In the genomic region with DNA sequence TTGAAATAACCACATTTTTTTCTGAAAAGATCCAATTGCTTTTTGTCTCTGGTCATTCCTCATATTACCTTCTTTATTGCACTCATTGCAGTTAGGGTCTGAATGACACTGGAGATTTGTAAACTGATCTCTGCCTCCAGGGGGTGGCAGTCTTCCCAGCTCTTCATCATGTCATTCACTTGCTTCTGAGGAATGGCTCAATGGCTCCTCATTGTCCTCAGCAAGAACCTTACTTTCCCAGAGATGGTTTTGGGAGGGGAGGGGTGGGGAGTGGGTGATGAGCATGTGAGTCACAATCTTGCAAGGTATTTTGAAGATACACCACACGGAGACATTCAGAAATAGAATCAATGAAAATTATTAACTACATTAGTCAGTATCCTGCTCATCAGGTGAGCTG, we compare ENCODE assay signal across 13 cellular contexts.
DNase-seq lines count a peak whose midpoint lies in the region; FAIRE-seq and TF ChIP-seq lines count a peak whose summit lies in the region.
"Had no signal": no experiment of that assay in that cellular context is flagged by ENCODE, and none has a peak within 500 bp of the region (broad histone marks: within the 10 kb centered on the region; RNA-seq: fewer than 3 reads in every experiment).

No MANE protein-coding gene starts in this region.

- H3K27me3 Mint-ChIP-seq in activated CD4-positive, alpha-beta T cell treated with anti-CD3 and anti-CD28 coated beads, Interleukin-2, amount 10 ng/mL, durations not matched to agents 24 days and 14 days: no peaks in the 10 kb centered on the region

- H2AK5ac ChIP-seq in H1 (ENCODE audit: low read depth, low read length) (no peak overlapping the region), mesendoderm (ENCODE audit: low read length) (no peak overlapping the region)

- no peak overlapping the region for H3K4me3 Mint-ChIP-seq in activated CD4-positive, alpha-beta T cell treated with anti-CD3 and anti-CD28 coated beads, Interleukin-2, amount 10 ng/mL, durations not matched to agents 24 days and 14 days

- no peak overlapping the region for H3K14ac ChIP-seq in H1 (ENCODE audit: insufficient read length)

- no peaks in the 10 kb centered on the region for H3K36me3 ChIP-seq in H1 (ENCODE audit: control insufficient read depth in 2 of 4, insufficient read depth in 4 of 4, low read length in 3 of 4)
- H3K36me3 ChIP-seq in mesendoderm (ENCODE audit: control insufficient read depth, insufficient read depth, low read length): no peaks in the 10 kb centered on the region
- no peaks in the 10 kb centered on the region for H3K36me3 ChIP-seq in prostate gland
- H3K36me3 ChIP-seq: colonic mucosa, gastroesophageal sphincter, upper lobe of left lung had no signal

- intact Hi-C loops in prostate gland (cut with DNase I): no loop called here
- intact Hi-C loops in activated CD4-positive, alpha-beta T cell treated with anti-CD3 and anti-CD28 coated beads, Interleukin-2, amount 10 ng/mL, durations not matched to agents 24 days and 14 days (cut with micrococcal nuclease): no loop called here

- no peak overlapping the region for H3K4me2 ChIP-seq in H1 (ENCODE audit: insufficient read depth in 1 of 2, low read depth in 2 of 2, low read length in 2 of 2)
- no peak overlapping the region for H3K4me2 ChIP-seq in mesendoderm (ENCODE audit: low read length)

- no peak overlapping the region for H2BK12ac ChIP-seq in H1 (ENCODE audit: low read depth, low read length)

- H4K8ac ChIP-seq in H1 (ENCODE audit: extremely low read depth, insufficient read depth, low read length): no peak overlapping the region
- H4K8ac ChIP-seq in mesendoderm (ENCODE audit: low read depth, low read length): no peak overlapping the region

- no peak overlapping the region for H4K5ac ChIP-seq in H1 (ENCODE audit: insufficient read length, low read depth, low read length)
- H4K5ac ChIP-seq in mesendoderm (ENCODE audit: low read length): no peak overlapping the region

- H2BK5ac ChIP-seq in H1 (ENCODE audit: low read depth, low read length) (no peak overlapping the region), mesendoderm (ENCODE audit: low read length) (no peak overlapping the region)

- POLR2A ChIA-PET in H1 (lab: Charles Lee; ENCODE audit: partially characterized antibody): interaction anchor here (1.3 kb wide), 1 partner anchor 45 kb away, joined by 3 read pairs; no protein-coding TSS in a partner anchor

- H2BK120ac ChIP-seq in H1 (replicated peaks; ENCODE audit: low read depth, low read length): no peak overlapping the region
- H2BK120ac ChIP-seq in mesendoderm (ENCODE audit: low read depth, low read length): no peak overlapping the region

- H3K23ac ChIP-seq in H1 (ENCODE audit: insufficient read length) (no peak overlapping the region), mesendoderm (ENCODE audit: low read length) (no peak overlapping the region)

- no peak for TF ChIP-seq EP300 in H1 (IDR thresholded peaks at IDR 0.05; ENCODE audit: borderline replicate concordance in 1 of 2, low read depth in 2 of 2, low read length in 2 of 2)

- H3K4me1 Mint-ChIP-seq in activated CD4-positive, alpha-beta T cell treated with anti-CD3 and anti-CD28 coated beads, Interleukin-2, amount 10 ng/mL, durations not matched to agents 24 days and 14 days: no peaks in the 10 kb centered on the region

- peaks cover 0 to 2% (median 0%) of the 10 kb centered on the region in 4 experiments; a peak in 1 of 7 replicates for H3K4me1 ChIP-seq in H1 (replicated peaks in 1 of 4; ENCODE audit: control insufficient read depth in 3 of 4, insufficient read depth in 4 of 4, low read length in 3 of 4)
- H3K4me1 ChIP-seq in mesendoderm (ENCODE audit: control insufficient read depth, low read depth, low read length): no peaks in the 10 kb centered on the region
- no peaks in the 10 kb centered on the region for H3K4me1 ChIP-seq in prostate gland (replicated peaks)
- H3K4me1 ChIP-seq: colonic mucosa, upper lobe of left lung had no signal

- H3K9ac ChIP-seq in H1 (replicated peaks in 1 of 4; ENCODE audit: extremely low read depth in 1 of 4, low read depth in 3 of 4, low read length in 3 of 4) (no peak overlapping the region), mesendoderm (ENCODE audit: low read length) (no peak overlapping the region)

- TF ChIP-seq CTCF in H1 (IDR thresholded peaks at IDR 0.05; ENCODE audit: control extremely low read depth in 1 of 3, insufficient read depth in 1 of 3, low read depth in 1 of 3, low read length in 3 of 3) (peak in 2 of 3 experiments; percentile 53 to 55; a peak in 3 of 4 replicates), prostate gland (IDR thresholded peaks at IDR 0.05) (no peak), GM13977 (IDR thresholded peaks at IDR 0.05; ENCODE audit: extremely low read depth, insufficient read depth, missing control alignments) (no peak)

- H4K20me1 ChIP-seq in H1 (replicated peaks in 1 of 2; ENCODE audit: control insufficient read depth in 1 of 2, insufficient read depth in 2 of 2, low read length in 2 of 2): no peaks in the 10 kb centered on the region

- no peaks in the 10 kb centered on the region for H3K23me2 ChIP-seq in H1 (ENCODE audit: low read depth, low read length)

- 67% methylated on average over 1 of the region's 1 CpG; no CpG with 5 or more reads in 1 of the 2 experiments for WGBS in H1 (ENCODE audit: extremely low coverage in 1 of 2, insufficient coverage in 1 of 2, insufficient read length in 1 of 2, insufficient replicate concordance in 2 of 2, low coverage in 1 of 2, low lambda C conversion rate in 2 of 2, missing lambda C conversion rate in 1 of 2), 2 experiments
- no CpG with 5 or more reads among the region's 1 CpG for WGBS in mesendoderm (ENCODE audit: extremely low coverage, insufficient coverage, low lambda C conversion rate)
- 65% methylated on average over 1 of the region's 1 CpG for WGBS in prostate gland

- peak; percentile 48 for DNase-seq in ELF-1 (ENCODE audit: low read depth, low spot score)
- peak; percentile 68 for DNase-seq in M059J (ENCODE audit: low read depth)
- peak in 1 of 2 experiments; percentile 23 for DNase-seq in H1 (ENCODE audit: low read depth in 1 of 2, low spot score in 2 of 2)
- peak; percentile 74 for DNase-seq in mesendoderm
- no peak for DNase-seq in prostate gland (ENCODE audit: low spot score)
- DNase-seq in activated CD4-positive, alpha-beta T cell treated with anti-CD3 and anti-CD28 coated beads, Interleukin-2, amount 10 ng/mL, durations not matched to agents 24 days and 14 days: no peak
- no peak for DNase-seq in GM13977 (ENCODE audit: low spot score)
- DNase-seq in stimulated activated naive CD4-positive, alpha-beta T cell treated with Interleukin-2 at 50 U/mL for 16 hours (lab: John Stamatoyannopoulos, UW): no peak
- DNase-seq: activated CD4-positive, alpha-beta T cell treated with anti-CD3 and anti-CD28 coated beads for 4 hours; activated gamma-delta T cell; colonic mucosa; upper lobe of left lung had no signal

- no peaks in the 10 kb centered on the region for H3K79me2 ChIP-seq in H1 (ENCODE audit: control insufficient read depth in 1 of 2, insufficient read depth in 2 of 2, low read length in 2 of 2)
- no peaks in the 10 kb centered on the region for H3K79me2 ChIP-seq in mesendoderm (ENCODE audit: control insufficient read depth, insufficient read depth, low read length)

- H3K4me3 ChIP-seq in H1 (ENCODE audit: extremely low read depth in 1 of 4, insufficient read depth in 2 of 4, low read depth in 3 of 4, low read length in 4 of 4) (no peak overlapping the region), mesendoderm (ENCODE audit: low read length) (no peak overlapping the region), prostate gland (no peak overlapping the region)
- H3K4me3 ChIP-seq: colonic mucosa, gastroesophageal sphincter, upper lobe of left lung had no signal

- H3K9me3 ChIP-seq in H1 (ENCODE audit: insufficient read depth in 2 of 2, low read depth in 1 of 2, low read length in 1 of 2): peaks cover 5 to 6% of the 10 kb centered on the region in 2 experiments; a peak in 2 of 4 replicates
- no peaks in the 10 kb centered on the region for H3K9me3 ChIP-seq in prostate gland
- H3K9me3 ChIP-seq: colonic mucosa, upper lobe of left lung had no signal

- H3K27ac ChIP-seq in H1 (ENCODE audit: low read depth, low read length) (no peak overlapping the region), mesendoderm (ENCODE audit: low read depth, low read length) (no peak overlapping the region), prostate gland (no peak overlapping the region)
- H3K27ac ChIP-seq: colonic mucosa, gastroesophageal sphincter, upper lobe of left lung had no signal

- in situ Hi-C loops in GM13977 (cut with MboI; ENCODE audit: low pct_unique_long_range_greater_than_20kb, low sequenced_read_pairs, unreplicated experiment): no loop called here

- H2BK15ac ChIP-seq in H1 (ENCODE audit: low read length) (no peak overlapping the region), mesendoderm (replicated peaks; ENCODE audit: low read depth) (no peak overlapping the region)

- H3K56ac ChIP-seq in H1 (replicated peaks; ENCODE audit: insufficient read length, low read depth, low read length) (no peak overlapping the region), mesendoderm (ENCODE audit: low read length) (no peak overlapping the region)

- no peak overlapping the region for H4K91ac ChIP-seq in H1 (replicated peaks; ENCODE audit: insufficient read length, low read length)

- H3K79me1 ChIP-seq in H1 (ENCODE audit: low read depth, low read length) (no peaks in the 10 kb centered on the region), mesendoderm (ENCODE audit: low read length) (no peaks in the 10 kb centered on the region)

- H3K36me3 Mint-ChIP-seq in activated CD4-positive, alpha-beta T cell treated with anti-CD3 and anti-CD28 coated beads, Interleukin-2, amount 10 ng/mL, durations not matched to agents 24 days and 14 days (ENCODE audit: low read depth): no peaks in the 10 kb centered on the region

- H3K4ac ChIP-seq in H1 (replicated peaks; ENCODE audit: insufficient read length, low read depth, low read length) (no peak overlapping the region), mesendoderm (ENCODE audit: low read depth, low read length) (no peak overlapping the region)

- CTCF ChIA-PET in H1 (lab: Charles Lee; ENCODE audit: partially characterized antibody): interaction anchor here (0.5 to 2.5 kb wide), 9 partner anchors 9 to 609 kb away, joined by 3 to 7 read pairs (median 4); no protein-coding TSS in a partner anchor

- no peak overlapping the region for H3K27ac Mint-ChIP-seq in activated CD4-positive, alpha-beta T cell treated with anti-CD3 and anti-CD28 coated beads, Interleukin-2, amount 10 ng/mL, durations not matched to agents 24 days and 14 days

- no peaks in the 10 kb centered on the region for H3K9me3 Mint-ChIP-seq in activated CD4-positive, alpha-beta T cell treated with anti-CD3 and anti-CD28 coated beads, Interleukin-2, amount 10 ng/mL, durations not matched to agents 24 days and 14 days

- TF ChIP-seq POLR2A in H1 (IDR thresholded peaks at IDR 0.05; ENCODE audit: control extremely low read depth in 1 of 2, low read depth in 2 of 2, low read length in 2 of 2) (no peak), prostate gland (IDR thresholded peaks at IDR 0.05) (no peak)

- no peaks in the 10 kb centered on the region for H3K27me3 ChIP-seq in H1 (replicated peaks in 1 of 4; ENCODE audit: control insufficient read depth in 3 of 4, extremely low read depth in 1 of 4, insufficient read depth in 3 of 4, low read length in 3 of 4)
- H3K27me3 ChIP-seq in mesendoderm (ENCODE audit: insufficient read depth, low read length, poor library complexity): no peaks in the 10 kb centered on the region
- H3K27me3 ChIP-seq in prostate gland (replicated peaks; ENCODE audit: insufficient read depth): no peaks in the 10 kb centered on the region
- H3K27me3 ChIP-seq: colonic mucosa, gastroesophageal sphincter, upper lobe of left lung had no signal

- H3K18ac ChIP-seq in H1 (ENCODE audit: extremely low read depth, low read length) (no peak overlapping the region), mesendoderm (ENCODE audit: low read length) (no peak overlapping the region)

- no peak overlapping the region for H2AFZ ChIP-seq in H1 (ENCODE audit: low read length)

- H2BK20ac ChIP-seq in H1 (ENCODE audit: low read length): no peak overlapping the region

- peak; percentile 7 for FAIRE-seq in H1 (lab: Jason Lieb, UNC)

- TF ChIP-seq RAD21 in H1 (IDR thresholded peaks at IDR 0.05 in 1 of 2, conservative IDR thresholded peaks at IDR 0.05 in 1 of 2; ENCODE audit: low read depth in 2 of 2, low read length in 2 of 2): peak; percentile 56 to 64

Comparison
In these comparisons a context has a peak if more than half of its experiments do, and no peak if none do; other contexts are left out.
1. DNase-seq: peak in ELF-1 (single experiment), M059J (single experiment) and mesendoderm (single experiment); none in prostate gland (single experiment), activated CD4-positive, alpha-beta T cell treated with anti-CD3 and anti-CD28 coated beads, Interleukin-2, amount 10 ng/mL, durations not matched to agents 24 days and 14 days (single experiment), GM13977 (single experiment) and stimulated activated naive CD4-positive, alpha-beta T cell treated with Interleukin-2 at 50 U/mL for 16 hours (single experiment).
2. CTCF ChIP-seq: peak in H1 (2 of 3); none in prostate gland (0 of 4) and GM13977 (single experiment).